11 cellular contexts compared by ENCODE assay signal in the genomic region with DNA sequence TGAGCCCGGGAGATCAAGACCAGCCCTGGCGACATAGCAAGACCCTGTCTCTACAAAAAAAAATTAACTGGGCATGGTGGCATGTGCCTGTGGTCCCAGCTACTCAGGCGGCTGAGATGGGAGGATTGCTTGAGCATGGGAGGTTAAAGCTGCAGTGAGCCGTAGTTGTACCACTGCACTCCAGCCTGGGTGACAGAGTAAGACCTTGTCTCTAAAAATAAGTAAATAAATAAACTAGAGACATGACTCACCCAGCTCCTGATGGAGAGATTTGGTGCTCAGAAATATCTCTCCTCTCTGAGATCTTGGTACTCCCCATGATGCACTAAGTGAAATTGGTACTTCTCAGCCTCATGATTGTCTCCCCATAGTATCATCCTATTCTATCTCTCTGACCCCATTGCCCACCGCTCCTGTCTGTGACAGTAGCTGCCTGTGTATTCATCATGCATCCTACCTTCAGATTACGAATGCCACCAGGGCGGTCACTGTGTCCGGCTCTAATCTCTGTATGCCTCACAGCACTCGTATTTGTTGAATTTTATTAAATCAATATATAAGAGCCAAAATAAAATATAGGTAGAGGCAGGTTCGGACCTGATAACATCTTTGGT. TPM values are rescaled to one million over a fixed set of nuclear protein-coding genes. Genes with fewer than 3 reads are reported as not detected.
DNase-seq lines count a peak whose midpoint lies in the region; ATAC-seq and TF ChIP-seq lines count a peak whose summit lies in the region.
"Had no signal": no experiment of that assay in that cellular context is flagged by ENCODE, and none has a peak within 500 bp of the region (broad histone marks: within the 10 kb centered on the region; RNA-seq: fewer than 3 reads in every experiment).

No MANE protein-coding gene starts in this region.

- H3K36me3 ChIP-seq in prostate gland = no peaks in the 10 kb centered on the region

- DNase-seq in RPMI7951 (ENCODE audit: low read depth) (peak; percentile 82), right cardiac atrium (peak in 1 of 3 donors; percentile 26), prostate gland (ENCODE audit: low spot score) (no peak), MV-4-11 (lab: John Stamatoyannopoulos, UW) (no peak), Kasumi-1 (lab: John Stamatoyannopoulos, UW) (no peak)
- DNase-seq in stimulated activated CD4-positive, alpha-beta T cell treated with anti-CD3 and anti-CD28 coated beads, Interleukin-4, amount 100 ng/mL, for 24 hours = no peak
- DNase-seq: NCI-H1694, NCI-H748 treated with DMSO at 0.1 percent for 48 hours had no signal

- H3K9me3 ChIP-seq in right cardiac atrium (ENCODE audit: control insufficient read depth, low read length) (no peaks in the 10 kb centered on the region), prostate gland (no peaks in the 10 kb centered on the region)

- 89% methylated on average over 10 of the region's 10 CpGs for WGBS in right cardiac atrium
- 78% methylated on average over 10 of the region's 10 CpGs for WGBS in prostate gland

- H3K27ac ChIP-seq in C4-2B (peak overlapping the region; percentile 92), right cardiac atrium (ENCODE audit: low read length) (peak overlapping the region; percentile 57), prostate gland (peak overlapping the region; percentile 0 to 63)

- H3K4me3 ChIP-seq in right cardiac atrium (ENCODE audit: low read length) (no peak overlapping the region), prostate gland (no peak overlapping the region)

- intact Hi-C loops in right cardiac atrium (cut with DNase I) (loop anchor here in 1 of 4 donors (10.0 kb wide), 1 partner anchor 74 kb away; no protein-coding TSS in a partner anchor), prostate gland (cut with DNase I) (loop anchor here (5.0 kb wide), 1 partner anchor 33 kb away; no protein-coding TSS in a partner anchor)

- no peaks in the 10 kb centered on the region for H3K27me3 ChIP-seq in right cardiac atrium (ENCODE audit: control insufficient read depth, insufficient read depth)
- no peaks in the 10 kb centered on the region for H3K27me3 ChIP-seq in prostate gland (replicated peaks; ENCODE audit: insufficient read depth)

- H3K4me1 ChIP-seq in right cardiac atrium (ENCODE audit: control insufficient read depth, insufficient read depth, low read length) = peaks cover 35% of the 10 kb centered on the region
- H3K4me1 ChIP-seq in prostate gland (replicated peaks) = peaks cover 19% of the 10 kb centered on the region

- TF ChIP-seq CTCF in C4-2B (conservative IDR thresholded peaks at IDR 0.05) (no peak), prostate gland (IDR thresholded peaks at IDR 0.05) (no peak)

- no peak for TF ChIP-seq POLR2A in prostate gland (IDR thresholded peaks at IDR 0.05)

- ATAC-seq in right cardiac atrium = no peak
- no peak for ATAC-seq in HG03039 (IDR thresholded peaks at IDR 0.05; ENCODE audit: unreplicated experiment)
- ATAC-seq: stimulated activated effector memory CD8-positive, alpha-beta T cell treated with anti-CD3 and anti-CD28 coated beads, Interleukin-12 subunit alpha, Interleukin-12 subunit beta, amount 100 ng/mL, for 72 hours had no signal

RNA-seq across cellular contexts. Expression of gene ABHD2, which starts 50.9 kb away (rescaled TPM):
- 237 and 261 TPM in 2 replicates for total RNA-seq in RPMI7951 (2014; rRNA removed; shearing (Covaris generic))
- total RNA-seq in right cardiac atrium = 100 to 1,000 TPM; 108 to 179 (median 114) TPM
- polyA plus RNA-seq in right cardiac atrium = 21.8 TPM
- total RNA-seq in prostate gland = 100 to 1,000 TPM; 111 to 253 TPM

Comparison
In these comparisons a context has a peak if more than half of its experiments do, and no peak if none do; other contexts are left out.
1. H3K27ac ChIP-seq: peak in every context shown above with its lines; median percentile 92 in C4-2B; 57 in right cardiac atrium; 32 in prostate gland.